Comparison of ENCODE assay signal across 10 cellular contexts in the genomic region with DNA sequence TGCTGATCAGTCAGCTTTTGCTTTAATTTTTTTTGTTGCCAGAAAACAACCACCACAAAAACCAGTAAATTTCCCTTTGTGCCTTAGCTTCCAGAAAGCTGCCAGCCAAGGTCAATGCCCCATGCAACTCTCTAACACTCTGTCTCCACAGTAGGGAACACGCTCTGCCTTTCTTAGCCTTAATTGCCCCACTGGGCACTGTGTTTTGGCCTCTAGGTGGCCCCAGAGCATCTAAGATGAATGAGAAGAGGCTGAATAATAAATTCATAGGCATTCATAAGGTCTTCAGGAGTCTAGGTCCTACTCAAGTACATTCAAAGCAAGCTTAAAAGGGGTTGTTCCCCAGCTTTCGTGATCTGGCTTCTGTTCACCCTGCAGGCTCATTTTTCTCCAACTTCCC. TPM values are rescaled to one million over a fixed set of nuclear protein-coding genes. Genes with fewer than 3 reads are reported as not detected.
DNase-seq lines count a peak whose midpoint lies in the region; ATAC-seq, FAIRE-seq and TF ChIP-seq lines count a peak whose summit lies in the region.
"Had no signal": no experiment of that assay in that cellular context is flagged by ENCODE, and none has a peak within 500 bp of the region (broad histone marks: within the 10 kb centered on the region; RNA-seq: fewer than 3 reads in every experiment).

No MANE protein-coding gene starts in this region.

- H2BK5ac ChIP-seq in IMR-90 (ENCODE audit: low read depth, low read length, poor library complexity, severe bottlenecking), result no peak overlapping the region

- H3K27me3 ChIP-seq in IMR-90 (ENCODE audit: control insufficient read depth, insufficient read depth, low read length), result no peaks in the 10 kb centered on the region
- H3K27me3 ChIP-seq in CD4-positive, alpha-beta T cell (ENCODE audit: control insufficient read depth, insufficient read depth, low read length), result peaks cover 7% of the 10 kb centered on the region

- intact Hi-C loops in IMR-90 (cut with micrococcal nuclease), result no loop called here
- intact Hi-C loops in CD4-positive, alpha-beta T cell (cut with DNase I, micrococcal nuclease), result no loop called here

- no peak for ATAC-seq in activated naive CD8-positive, alpha-beta T cell treated with anti-CD3 and anti-CD28 coated beads, Interleukin-2, amount 50 U/mL, for 24 hours
- ATAC-seq in IMR-90 (ENCODE audit: low read depth) (no peak), GM18520 (IDR thresholded peaks at IDR 0.05; ENCODE audit: unreplicated experiment) (no peak)
- no peak for ATAC-seq in CD4-positive, alpha-beta T cell (ENCODE audit: poor library complexity)

- H4K8ac ChIP-seq in IMR-90 (ENCODE audit: low read depth in 2 of 2, low read length in 2 of 2), result no peak overlapping the region

- H3K4me2 ChIP-seq in IMR-90 (ENCODE audit: low read depth, low read length), result no peak overlapping the region

- H2AFZ ChIP-seq in IMR-90 (replicated peaks; ENCODE audit: low read length, poor library complexity), result no peak overlapping the region

- in situ Hi-C loops in IMR-90 (cut with MboI; ENCODE audit: low sequenced_read_pairs) (no loop called here), astrocyte of the cerebellum (cut with HindIII; ENCODE audit: low sequenced_read_pairs) (no loop called here)

- H3K9me3 Mint-ChIP-seq in activated naive CD8-positive, alpha-beta T cell treated with anti-CD3 and anti-CD28 coated beads, Interleukin-2, amount 50 U/mL, for 24 hours, result no peaks in the 10 kb centered on the region
- H3K9me3 Mint-ChIP-seq in activated naive CD8-positive, alpha-beta T cell treated with anti-CD3 and anti-CD28 coated beads for 36 hours, result no peaks in the 10 kb centered on the region
- no peaks in the 10 kb centered on the region for H3K9me3 Mint-ChIP-seq in CD4-positive, alpha-beta T cell

- H3K14ac ChIP-seq in IMR-90 (replicated peaks; ENCODE audit: low read depth, low read length), result no peak overlapping the region

- peaks cover 2% of the 10 kb centered on the region; the same call in 1 of the 2 replicates for H3K9me3 ChIP-seq in IMR-90 (ENCODE audit: control insufficient read depth, insufficient read depth, low read length)
- no peaks in the 10 kb centered on the region for H3K9me3 ChIP-seq in CD4-positive, alpha-beta T cell (ENCODE audit: control insufficient read depth, low read length)

- H3K27me3 Mint-ChIP-seq in activated naive CD8-positive, alpha-beta T cell treated with anti-CD3 and anti-CD28 coated beads, Interleukin-2, amount 50 U/mL, for 24 hours, result no peaks in the 10 kb centered on the region
- H3K27me3 Mint-ChIP-seq in activated naive CD8-positive, alpha-beta T cell treated with anti-CD3 and anti-CD28 coated beads for 36 hours, result peaks cover 10% of the 10 kb centered on the region
- peaks cover 22% of the 10 kb centered on the region for H3K27me3 Mint-ChIP-seq in CD4-positive, alpha-beta T cell

- no peaks in the 10 kb centered on the region for H3K79me1 ChIP-seq in IMR-90 (ENCODE audit: low read depth in 1 of 2, low read length in 2 of 2)

- H3K4me1 Mint-ChIP-seq in activated naive CD8-positive, alpha-beta T cell treated with anti-CD3 and anti-CD28 coated beads, Interleukin-2, amount 50 U/mL, for 24 hours, result no peaks in the 10 kb centered on the region
- H3K4me1 Mint-ChIP-seq in activated naive CD8-positive, alpha-beta T cell treated with anti-CD3 and anti-CD28 coated beads for 36 hours, result no peaks in the 10 kb centered on the region
- H3K4me1 Mint-ChIP-seq in CD4-positive, alpha-beta T cell (ENCODE audit: low read depth), result no peaks in the 10 kb centered on the region

- TF ChIP-seq POLR2A in IMR-90 (IDR thresholded peaks at IDR 0.05; ENCODE audit: low read depth, low read length), result no peak

- H2BK20ac ChIP-seq in IMR-90 (ENCODE audit: low read depth, low read length), result no peak overlapping the region

- no peaks in the 10 kb centered on the region for H3K36me3 ChIP-seq in IMR-90 (ENCODE audit: control insufficient read depth, insufficient read depth, low read length)

- H4K5ac ChIP-seq in IMR-90 (ENCODE audit: low read depth, low read length), result no peak overlapping the region

- peak; percentile 3 for DNase-seq in activated naive CD8-positive, alpha-beta T cell treated with anti-CD3 and anti-CD28 coated beads, Interleukin-2, amount 50 U/mL, for 24 hours
- no peak for DNase-seq in activated naive CD8-positive, alpha-beta T cell treated with anti-CD3 and anti-CD28 coated beads for 36 hours
- DNase-seq in IMR-90, result no peak
- no peak for DNase-seq in astrocyte of the cerebellum (ENCODE audit: low read depth)
- DNase-seq in stimulated activated CD8-positive, alpha-beta memory T cell treated with anti-CD3 and anti-CD28 coated beads, Interleukin-4, amount 100 ng/mL, for 48 hours, result peak; percentile 21
- no peak for DNase-seq in CD4-positive, alpha-beta T cell
- no peak for DNase-seq in HTR-8/SVneo (ENCODE audit: insufficient read length, low spot score)

- no peak overlapping the region for H2AK5ac ChIP-seq in IMR-90 (ENCODE audit: low read depth, low read length)

- H3K4me3 ChIP-seq in IMR-90 (ENCODE audit: insufficient read depth, low read depth, low read length) (no peak overlapping the region), astrocyte of the cerebellum (ENCODE audit: low read depth, low read length) (no peak overlapping the region)
- H3K4me3 ChIP-seq: SK-N-MC had no signal

- no peak overlapping the region for H3K4ac ChIP-seq in IMR-90 (ENCODE audit: low read depth, low read length)

- H3K27ac ChIP-seq in IMR-90 (ENCODE audit: insufficient read depth, low read length), result no peak overlapping the region
- no peak overlapping the region for H3K27ac ChIP-seq in CD4-positive, alpha-beta T cell (ENCODE audit: low read depth, low read length)
- H3K27ac ChIP-seq: SK-N-MC had no signal

- no peak overlapping the region for H2BK120ac ChIP-seq in IMR-90 (ENCODE audit: low read depth, low read length)

- H3K9ac ChIP-seq in IMR-90 (ENCODE audit: low read depth, low read length), result no peak overlapping the region

- H4K20me1 ChIP-seq in IMR-90 (ENCODE audit: insufficient read depth, low read length), result no peaks in the 10 kb centered on the region

- POLR2A ChIA-PET in IMR-90 (lab: Charles Lee; ENCODE audit: unreplicated experiment), result no interaction called here
- POLR2A ChIA-PET in CD4-positive, alpha-beta T cell (lab: Charles Lee), result no interaction called here

- CTCF ChIA-PET in IMR-90 (lab: Yijun Ruan, JAX), result no interaction called here
- CTCF ChIA-PET in CD4-positive, alpha-beta T cell (lab: Charles Lee), result no interaction called here

- no peak overlapping the region for H3K23ac ChIP-seq in IMR-90 (ENCODE audit: low read depth, low read length)

- no peak for TF ChIP-seq RAD21 in IMR-90 (IDR thresholded peaks at IDR 0.05; ENCODE audit: low read length)

- no peak overlapping the region for H3K18ac ChIP-seq in IMR-90 (ENCODE audit: low read depth, low read length)

- peak; percentile 29; the same call in 1 of the 2 replicates for TF ChIP-seq CTCF in IMR-90 (conservative IDR thresholded peaks at IDR 0.05; ENCODE audit: low read depth, low read length)
- peak; percentile 24 for TF ChIP-seq CTCF in astrocyte of the cerebellum (IDR thresholded peaks at IDR 0.05; ENCODE audit: low read depth, low read length, missing control alignments)
- no peak for TF ChIP-seq CTCF in CD4-positive, alpha-beta T cell (IDR thresholded peaks at IDR 0.05)

- WGBS in IMR-90 (ENCODE audit: extremely low coverage in 2 of 2, insufficient read length in 1 of 2), 2 experiments, result 14% methylated on average over 1 of the region's 2 CpGs; no CpG with 5 or more reads in 1 of the 2 experiments

- H2AK9ac ChIP-seq in IMR-90 (replicated peaks; ENCODE audit: low read depth, low read length, poor library complexity), result no peak overlapping the region

- no peak overlapping the region for H3K27ac Mint-ChIP-seq in activated naive CD8-positive, alpha-beta T cell treated with anti-CD3 and anti-CD28 coated beads, Interleukin-2, amount 50 U/mL, for 24 hours
- H3K27ac Mint-ChIP-seq in activated naive CD8-positive, alpha-beta T cell treated with anti-CD3 and anti-CD28 coated beads for 36 hours, result no peak overlapping the region
- H3K27ac Mint-ChIP-seq in CD4-positive, alpha-beta T cell, result no peak overlapping the region

- H4K91ac ChIP-seq in IMR-90 (ENCODE audit: insufficient read depth, low read depth, low read length), result no peak overlapping the region

- no peaks in the 10 kb centered on the region for H3K36me3 Mint-ChIP-seq in activated naive CD8-positive, alpha-beta T cell treated with anti-CD3 and anti-CD28 coated beads, Interleukin-2, amount 50 U/mL, for 24 hours (ENCODE audit: low read depth)
- H3K36me3 Mint-ChIP-seq in activated naive CD8-positive, alpha-beta T cell treated with anti-CD3 and anti-CD28 coated beads for 36 hours, result no peaks in the 10 kb centered on the region
- no peaks in the 10 kb centered on the region for H3K36me3 Mint-ChIP-seq in CD4-positive, alpha-beta T cell (ENCODE audit: low read depth)

- no peak overlapping the region for H2BK15ac ChIP-seq in IMR-90 (ENCODE audit: low read depth, low read length)

- no TSS peak for BruUV-seq in IMR-90 (replicated peaks; lab: Mats Ljungman, UMichigan)

- FAIRE-seq in HTR-8/SVneo (lab: Jason Lieb, UNC), result no peak

- H3K4me1 ChIP-seq in IMR-90 (ENCODE audit: control insufficient read depth, insufficient read depth, low read length), result no peaks in the 10 kb centered on the region

- H3K4me3 Mint-ChIP-seq in activated naive CD8-positive, alpha-beta T cell treated with anti-CD3 and anti-CD28 coated beads, Interleukin-2, amount 50 U/mL, for 24 hours, result no peak overlapping the region
- H3K4me3 Mint-ChIP-seq in activated naive CD8-positive, alpha-beta T cell treated with anti-CD3 and anti-CD28 coated beads for 36 hours, result no peak overlapping the region
- H3K4me3 Mint-ChIP-seq in CD4-positive, alpha-beta T cell, result no peak overlapping the region

- H3K56ac ChIP-seq in IMR-90 (ENCODE audit: extremely low read depth, insufficient read depth, low read length), result no peak overlapping the region

- no peaks in the 10 kb centered on the region for H3K9me1 ChIP-seq in IMR-90 (ENCODE audit: insufficient read depth, low read length)

- dilution Hi-C loops in IMR-90 (cut with HindIII; ENCODE audit: low sequenced_read_pairs, unreplicated experiment), result no loop called here

TF ChIP-seq in IMR-90, 13 proteins besides CTCF, POLR2A, EP300 and RAD21 (continues in another document):
- no peak for TF ChIP-seq CEBPB (IDR thresholded peaks at IDR 0.05; ENCODE audit: low read depth, low read length)

RNA-seq across cellular contexts. Expression of a gene that starts 57.7 kb away (rescaled TPM):
- not detected for total RNA-seq in activated naive CD8-positive, alpha-beta T cell treated with anti-CD3 and anti-CD28 coated beads for 36 hours
- total RNA-seq in IMR-90 (2012; rRNA removed), result not detected in 2 replicates
- polyA plus RNA-seq in IMR-90 (2012; rRNA removed), result not detected in 2 replicates
- not detected in 2 replicates for polyA plus RNA-seq in IMR-90 (2012; cell fraction: cytosol; rRNA removed)
- polyA plus RNA-seq in IMR-90 (2012; cell fraction: nucleus; rRNA removed; ENCODE audit: low replicate concordance), result not detected in 2 replicates
- total RNA-seq in CD4-positive, alpha-beta T cell, result not detected
- polyA plus RNA-seq: esophagus had no signal

Comparison
In these comparisons a context has a peak if more than half of its experiments do, and no peak if none do; other contexts are left out.
1. DNase-seq: peak in activated naive CD8-positive, alpha-beta T cell treated with anti-CD3 and anti-CD28 coated beads, Interleukin-2, amount 50 U/mL, for 24 hours (single experiment) and stimulated activated CD8-positive, alpha-beta memory T cell treated with anti-CD3 and anti-CD28 coated beads, Interleukin-4, amount 100 ng/mL, for 48 hours (single experiment); none in activated naive CD8-positive, alpha-beta T cell treated with anti-CD3 and anti-CD28 coated beads for 36 hours (single experiment), IMR-90 (single experiment), astrocyte of the cerebellum (single experiment), CD4-positive, alpha-beta T cell (0 of 10) and HTR-8/SVneo (single experiment).